Comparison of ENCODE assay signal across 26 cellular contexts in the genomic region with DNA sequence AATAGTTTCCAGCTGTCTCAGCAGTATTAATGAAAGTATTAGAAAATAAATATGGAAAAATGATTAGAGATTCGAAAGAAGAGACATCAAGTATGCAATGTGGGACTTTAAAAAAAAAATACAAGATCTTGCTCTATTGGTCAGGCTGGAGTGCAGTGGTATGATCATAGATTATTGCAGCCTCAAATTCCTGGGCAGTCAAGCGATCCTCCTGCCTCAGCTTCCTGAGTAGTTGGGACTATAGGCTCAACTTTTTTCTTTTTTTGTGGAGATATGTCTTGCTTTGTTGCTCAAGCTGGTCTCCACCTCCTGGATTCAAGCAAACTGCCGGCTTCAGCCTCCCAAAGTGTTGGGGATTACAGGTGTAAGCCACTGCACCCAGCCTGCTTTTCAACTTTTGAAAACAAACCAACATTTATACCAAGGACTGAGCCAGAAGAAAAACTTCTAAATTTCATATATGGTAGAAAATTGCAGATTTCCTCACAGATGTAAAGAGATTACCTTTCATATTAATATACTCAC.
"Had no signal": no experiment of that assay in that cellular context is flagged by ENCODE, and none has a peak within 500 bp of the region (broad histone marks: within the 10 kb centered on the region; RNA-seq: fewer than 3 reads in every experiment).

No MANE protein-coding gene starts in this region.

- DNase-seq: activated CD4-positive, alpha-beta memory T cell treated with anti-CD3 and anti-CD28 coated beads for 36 hours; activated CD4-positive, alpha-beta T cell treated with anti-CD3 and anti-CD28 coated beads, Interleukin-2, amount 10 ng/mL, durations not matched to agents 7 days and 5 days; activated CD4-positive, CD25-positive, alpha-beta regulatory T cell; activated CD8-positive, alpha-beta memory T cell treated with anti-CD3 and anti-CD28 coated beads for 24 hours; activated effector memory CD4-positive, alpha-beta T cell treated with anti-CD3 and anti-CD28 coated beads, Interleukin-2, amount 50 U/mL, for 16 hours; activated naive CD4-positive, alpha-beta T cell treated with Interleukin-2 at 50 U/mL for 16 hours; activated naive CD8-positive, alpha-beta T cell treated with anti-CD3 and anti-CD28 coated beads, Interleukin-2, amount 50 U/mL, for 24 hours; activated T-cell treated with anti-CD3 and anti-CD28 coated beads, Interleukin-2, amount 50 U/mL, for 4 hours; amniotic stem cell; body of pancreas; central memory CD4-positive, alpha-beta T cell; KG1; NCI-H1048; NCI-H146; NCI-H187 treated with DMSO at 0.1 percent for 48 hours; NCI-H2171; NCI-H226; NCI-H510A; NCI-H69; Peyer's patch; Right ventricle myocardium superior; SJCRH30; SK-N-SH had no signal

- H3K4me3 Mint-ChIP-seq: activated CD4-positive, alpha-beta memory T cell treated with anti-CD3 and anti-CD28 coated beads for 36 hours; activated CD4-positive, alpha-beta T cell treated with anti-CD3 and anti-CD28 coated beads, Interleukin-2, amount 10 ng/mL, durations not matched to agents 7 days and 5 days; activated naive CD8-positive, alpha-beta T cell treated with anti-CD3 and anti-CD28 coated beads, Interleukin-2, amount 50 U/mL, for 24 hours; activated T-cell treated with anti-CD3 and anti-CD28 coated beads, Interleukin-2, amount 50 U/mL, for 4 hours had no signal

- H3K4me2 ChIP-seq: SK-N-SH had no signal

- H3K4me1 Mint-ChIP-seq: activated CD4-positive, alpha-beta T cell treated with anti-CD3 and anti-CD28 coated beads, Interleukin-2, amount 10 ng/mL, durations not matched to agents 7 days and 5 days had no signal

- H3K4me1 ChIP-seq: ascending aorta, Peyer's patch had no signal

- H3K9me3 ChIP-seq: ascending aorta, body of pancreas, Peyer's patch, SJCRH30, SK-N-SH had no signal

- H3K27ac Mint-ChIP-seq: activated CD4-positive, alpha-beta memory T cell treated with anti-CD3 and anti-CD28 coated beads for 36 hours; activated CD4-positive, alpha-beta T cell treated with anti-CD3 and anti-CD28 coated beads, Interleukin-2, amount 10 ng/mL, durations not matched to agents 7 days and 5 days; activated naive CD4-positive, alpha-beta T cell treated with anti-CD3 and anti-CD28 coated beads, Interleukin-2, amount 50 U/mL, for 72 hours; activated naive CD8-positive, alpha-beta T cell treated with anti-CD3 and anti-CD28 coated beads, Interleukin-2, amount 50 U/mL, for 24 hours had no signal

- ATAC-seq: activated naive CD4-positive, alpha-beta T cell treated with anti-CD3 and anti-CD28 coated beads, Interleukin-2, amount 50 U/mL, for 72 hours; activated naive CD8-positive, alpha-beta T cell treated with anti-CD3 and anti-CD28 coated beads, Interleukin-2, amount 50 U/mL, for 24 hours; activated T-cell treated with anti-CD3 and anti-CD28 coated beads, Interleukin-2, amount 50 U/mL, for 4 hours; body of pancreas had no signal

- H3K27ac ChIP-seq: ascending aorta, body of pancreas, Peyer's patch, RWPE1, SJCRH30 had no signal

- H3K36me3 Mint-ChIP-seq: activated CD4-positive, alpha-beta memory T cell treated with anti-CD3 and anti-CD28 coated beads for 36 hours; activated naive CD4-positive, alpha-beta T cell treated with anti-CD3 and anti-CD28 coated beads, Interleukin-2, amount 50 U/mL, for 72 hours had no signal

- H3K36me3 ChIP-seq: ascending aorta, Peyer's patch, SJCRH30 had no signal

- H3K9me3 Mint-ChIP-seq: activated CD4-positive, alpha-beta memory T cell treated with anti-CD3 and anti-CD28 coated beads for 36 hours; activated CD4-positive, alpha-beta T cell treated with anti-CD3 and anti-CD28 coated beads, Interleukin-2, amount 10 ng/mL, durations not matched to agents 7 days and 5 days; activated naive CD4-positive, alpha-beta T cell treated with anti-CD3 and anti-CD28 coated beads, Interleukin-2, amount 50 U/mL, for 72 hours; activated naive CD8-positive, alpha-beta T cell treated with anti-CD3 and anti-CD28 coated beads, Interleukin-2, amount 50 U/mL, for 24 hours; activated T-cell treated with anti-CD3 and anti-CD28 coated beads, Interleukin-2, amount 50 U/mL, for 4 hours had no signal

- H3K27me3 ChIP-seq: ascending aorta, body of pancreas, Peyer's patch, SJCRH30 had no signal

- H3K4me3 ChIP-seq: ascending aorta, body of pancreas, Peyer's patch, SJCRH30 had no signal

- H3K9ac ChIP-seq: SK-N-SH had no signal
